ENCODE assay signal across 12 cellular contexts in the genomic region with DNA sequence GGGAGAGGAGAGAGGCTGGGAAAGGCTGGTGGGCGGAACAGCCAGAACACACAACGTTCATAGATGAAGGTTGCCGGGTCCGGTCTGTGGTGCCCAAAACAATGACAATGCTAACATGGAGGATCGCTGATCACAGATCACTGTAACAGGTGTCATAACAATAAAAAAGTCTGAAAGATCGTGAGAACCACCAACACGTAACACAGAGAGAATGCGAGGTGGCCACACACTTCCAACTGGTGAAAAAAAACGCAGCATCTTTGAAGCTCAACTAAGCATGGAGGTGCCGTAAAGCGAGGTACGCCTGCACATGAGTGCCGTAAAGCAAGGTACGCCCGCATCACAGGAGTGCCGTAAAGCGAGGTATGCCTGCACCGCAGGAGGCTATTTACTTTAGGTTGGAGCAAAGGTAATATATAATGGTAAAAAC. TPM values are rescaled to one million over a fixed set of nuclear protein-coding genes. Genes with fewer than 3 reads are reported as not detected.
A peak's percentile ranks its signal among the peaks of the same experiment; 100 is the strongest.
DNase-seq lines count a peak whose midpoint lies in the region; ATAC-seq and TF ChIP-seq lines count a peak whose summit lies in the region.
"Had no signal": no experiment of that assay in that cellular context is flagged by ENCODE, and none has a peak within 500 bp of the region (broad histone marks: within the 10 kb centered on the region; RNA-seq: fewer than 3 reads in every experiment).

No MANE protein-coding gene starts in this region.

- H3K27me3 Mint-ChIP-seq in Caco-2 (ENCODE audit: insufficient read depth, unreplicated experiment) (no peaks in the 10 kb centered on the region), natural killer cell (ENCODE audit: low read depth in 2 of 2) (no peaks in the 10 kb centered on the region), chondrocyte (ENCODE audit: low read depth) (no peaks in the 10 kb centered on the region)

- BruUV-seq in Caco-2 (replicated peaks; lab: Mats Ljungman, UMichigan): no TSS peak

- peak overlapping the region; percentile 59 for H3K4me3 ChIP-seq in Caco-2 (ENCODE audit: low read depth, low read length)
- H3K4me3 ChIP-seq: skin epidermis had no signal

- POLR2A ChIA-PET in Caco-2 (lab: Charles Lee): interaction anchor here (0.6 to 2.3 kb wide), 5 partner anchors 27 to 578 kb away, joined by 3 to 13 read pairs (median 8); no protein-coding TSS in a partner anchor

- CTCF ChIA-PET in Caco-2 (lab: Charles Lee): interaction anchor here (0.7 to 1.7 kb wide), 7 partner anchors 14 to 461 kb away, joined by 3 to 9 read pairs (median 5); no protein-coding TSS in a partner anchor

- TF ChIP-seq CTCF in Caco-2 (IDR thresholded peaks at IDR 0.05; ENCODE audit: insufficient read depth in 1 of 2, low read depth in 1 of 2, low read length in 1 of 2, severe bottlenecking in 1 of 2, unreplicated experiment in 1 of 2): no peak
- TF ChIP-seq CTCF in natural killer cell (IDR thresholded peaks at IDR 0.05): no peak
- TF ChIP-seq CTCF in chondrocyte (IDR thresholded peaks at IDR 0.05): no peak

- no peaks in the 10 kb centered on the region for H3K27me3 ChIP-seq in Caco-2 (replicated peaks; ENCODE audit: control insufficient read depth, insufficient read depth, low read length)

- H3K4me3 Mint-ChIP-seq in Caco-2 (ENCODE audit: unreplicated experiment) (peak overlapping the region; percentile 78), natural killer cell (peak overlapping the region; percentile 47), chondrocyte (ENCODE audit: unreplicated experiment) (no peak overlapping the region)

- H3K27ac Mint-ChIP-seq in Caco-2 (ENCODE audit: unreplicated experiment) (peak overlapping the region; percentile 81), natural killer cell (peak overlapping the region in 1 of 2 donors; percentile 49), chondrocyte (ENCODE audit: unreplicated experiment) (no peak overlapping the region)

- H3K9me3 ChIP-seq in Caco-2: no peaks in the 10 kb centered on the region

- ATAC-seq in natural killer cell (peak in 1 of 3 donors; percentile 84), GM18867 (IDR thresholded peaks at IDR 0.05; ENCODE audit: unreplicated experiment) (no peak), GM21423 (IDR thresholded peaks at IDR 0.05; ENCODE audit: unreplicated experiment) (no peak), SK-N-SH treated with all-trans-retinoic acid at 6 μM for 48 hours (no peak)

- intact Hi-C loops in Caco-2 (cut with micrococcal nuclease; ENCODE audit: unreplicated experiment) (no loop called here), natural killer cell (cut with micrococcal nuclease) (no loop called here)

- no peaks in the 10 kb centered on the region for H3K9me3 Mint-ChIP-seq in Caco-2 (ENCODE audit: unreplicated experiment)
- no peaks in the 10 kb centered on the region for H3K9me3 Mint-ChIP-seq in natural killer cell
- no peaks in the 10 kb centered on the region for H3K9me3 Mint-ChIP-seq in chondrocyte (ENCODE audit: low read depth)

- H3K4me1 Mint-ChIP-seq in Caco-2 (ENCODE audit: low read depth, unreplicated experiment): peaks cover 9% of the 10 kb centered on the region
- peaks cover 0 to 6% of the 10 kb centered on the region in 2 donors for H3K4me1 Mint-ChIP-seq in natural killer cell
- H3K4me1 Mint-ChIP-seq in chondrocyte (ENCODE audit: low read depth): peaks cover 50% of the 10 kb centered on the region

- H3K4me1 ChIP-seq in Caco-2: peaks cover 4% of the 10 kb centered on the region; the same call in 1 of the 2 replicates

- DNase-seq in Caco-2 (peak; percentile 94 to 96), NCI-H146 (lab: John Stamatoyannopoulos, UW) (peak; percentile 89), amniotic epithelial cell (ENCODE audit: low read depth) (peak; percentile 14), natural killer cell (no peak), chondrocyte (ENCODE audit: low spot score) (no peak)
- DNase-seq: DMS 273 treated with DMSO at 0.1 percent for 48 hours, HCEC 1CT, NCI-H1694 treated with DMSO at 0.1 percent for 48 hours had no signal

- H3K36me3 Mint-ChIP-seq in Caco-2 (ENCODE audit: insufficient read depth, unreplicated experiment): peaks cover 8% of the 10 kb centered on the region
- no peaks in the 10 kb centered on the region for H3K36me3 Mint-ChIP-seq in natural killer cell
- H3K36me3 Mint-ChIP-seq in chondrocyte (ENCODE audit: low read depth): no peaks in the 10 kb centered on the region

- H3K36me3 ChIP-seq in Caco-2 (ENCODE audit: control insufficient read depth, insufficient read depth, low read length): no peaks in the 10 kb centered on the region

TF ChIP-seq in SK-N-SH treated with all-trans-retinoic acid at 6 μM for 48 hours, 23 proteins besides CTCF, POLR2A, EP300 and RAD21:
- TF ChIP-seq PATZ1 (CRISPR knock-in tag; IDR thresholded peaks at IDR 0.05; ENCODE audit: borderline replicate concordance): no peak
- TF ChIP-seq ZFP30 (CRISPR knock-in tag; IDR thresholded peaks at IDR 0.05): no peak
- no peak for TF ChIP-seq ZNF8 (CRISPR knock-in tag; IDR thresholded peaks at IDR 0.05)
- TF ChIP-seq ISL1 (CRISPR knock-in tag; IDR thresholded peaks at IDR 0.05): no peak
- no peak for TF ChIP-seq ZNF70 (CRISPR knock-in tag; IDR thresholded peaks at IDR 0.05)
- no peak for TF ChIP-seq TSHZ2 (CRISPR knock-in tag; IDR thresholded peaks at IDR 0.05)

RNA-seq across cellular contexts. Expression of gene ABR, which starts 42.3 kb away (rescaled TPM):
- total RNA-seq in Caco-2 (2022) (71.3 and 78.3 TPM in 2 replicates), natural killer cell (100 to 1,000 TPM; 155 to 215 (median 163) TPM), chondrocyte (114 to 129 TPM (median 119 TPM) in 3 replicates)

Comparison
In these comparisons a context has a peak if more than half of its experiments do, and no peak if none do; other contexts are left out.
1. DNase-seq: peak in Caco-2 (2 of 2), NCI-H146 (single experiment) and amniotic epithelial cell (single experiment); none in natural killer cell (single experiment) and chondrocyte (single experiment).